Comparison of ENCODE assay signal across 12 cellular contexts in genomic region chr22:28019360-28019759, GRCh38.
DNase-seq lines count a peak whose midpoint lies in the region; ATAC-seq and TF ChIP-seq lines count a peak whose summit lies in the region.
"Had no signal": no experiment of that assay in that cellular context is flagged by ENCODE, and none has a peak within 500 bp of the region (broad histone marks: within the 10 kb centered on the region; RNA-seq: fewer than 3 reads in every experiment).

No MANE protein-coding gene starts in this region.

- H3K18ac ChIP-seq in IMR-90 (ENCODE audit: low read depth, low read length) (no peak overlapping the region), trophoblast cell (ENCODE audit: low read length) (no peak overlapping the region)

- ATAC-seq in IMR-90 (ENCODE audit: low read depth) (no peak), psoas muscle (peak; percentile 91 to 94 (median 93))

- peaks cover 3% of the 10 kb centered on the region for H3K27me3 Mint-ChIP-seq in brain
- no peaks in the 10 kb centered on the region for H3K27me3 Mint-ChIP-seq in activated T-helper 2 cell treated with anti-CD3 and anti-CD28 coated beads, Interferon-gamma antibody, Interleukin-2, Interleukin-4, amounts not matched to agents 10 μg/mL and 5 μg/mL and 100 μg/mL, durations not matched to agents 14 hours and 24 hours and 36 hours (ENCODE audit: low read depth)
- H3K27me3 Mint-ChIP-seq: activated CD4-positive, alpha-beta T cell treated with anti-CD3 and anti-CD28 coated beads, Interleukin-2, amount 10 ng/mL, durations not matched to agents 24 days and 14 days had no signal

- peaks cover 2% of the 10 kb centered on the region; the same call in 1 of the 2 replicates for H3K36me3 ChIP-seq in IMR-90 (ENCODE audit: control insufficient read depth, insufficient read depth, low read length)
- no peaks in the 10 kb centered on the region for H3K36me3 ChIP-seq in psoas muscle (ENCODE audit: insufficient read depth in 1 of 2, low read depth in 1 of 2)
- H3K36me3 ChIP-seq in trophoblast cell (ENCODE audit: control insufficient read depth in 1 of 2, insufficient read depth in 2 of 2, low read length in 2 of 2) = no peaks in the 10 kb centered on the region

- dilution Hi-C loops in IMR-90 (cut with HindIII; ENCODE audit: low sequenced_read_pairs, unreplicated experiment) = no loop called here

- no peaks in the 10 kb centered on the region for H3K79me2 ChIP-seq in trophoblast cell (ENCODE audit: control insufficient read depth, insufficient read depth, low read length, poor library complexity)

- intact Hi-C loops in IMR-90 (cut with micrococcal nuclease) (no loop called here), psoas muscle (cut with DNase I) (no loop called here)
- intact Hi-C loops in activated T-helper 2 cell treated with anti-CD3 and anti-CD28 coated beads, Interferon-gamma antibody, Interleukin-2, Interleukin-4, amounts not matched to agents 10 μg/mL and 5 μg/mL and 100 μg/mL, durations not matched to agents 14 hours and 24 hours and 36 hours (cut with micrococcal nuclease) = no loop called here

- no peak overlapping the region for H2AFZ ChIP-seq in IMR-90 (replicated peaks; ENCODE audit: low read length, poor library complexity)
- no peak overlapping the region for H2AFZ ChIP-seq in trophoblast cell (ENCODE audit: insufficient read depth, low read length, poor library complexity)

- H4K5ac ChIP-seq in IMR-90 (ENCODE audit: low read depth, low read length) = no peak overlapping the region

- no peak for TF ChIP-seq POLR2A in IMR-90 (IDR thresholded peaks at IDR 0.05; ENCODE audit: low read depth, low read length)

- H3K23ac ChIP-seq in IMR-90 (ENCODE audit: low read depth, low read length) (no peak overlapping the region), trophoblast cell (ENCODE audit: low read length) (no peak overlapping the region)

- H3K14ac ChIP-seq in IMR-90 (replicated peaks; ENCODE audit: low read depth, low read length) (no peak overlapping the region), trophoblast cell (ENCODE audit: low read length) (no peak overlapping the region)

- no peak overlapping the region for H3K27ac ChIP-seq in IMR-90 (ENCODE audit: insufficient read depth, low read length)
- peak overlapping the region; percentile 91 for H3K27ac ChIP-seq in psoas muscle
- H3K27ac ChIP-seq in trophoblast cell (ENCODE audit: low read depth, low read length) = no peak overlapping the region
- H3K27ac ChIP-seq: epithelial cell of prostate, HL-60 had no signal

- DNase-seq in COLO668 (lab: John Stamatoyannopoulos, UW; ENCODE audit: unreplicated experiment) = peak; percentile 52
- no peak for DNase-seq in IMR-90
- DNase-seq in psoas muscle = peak; percentile 78 to 93
- no peak for DNase-seq in NCI-H345 (lab: John Stamatoyannopoulos, UW)
- no peak for DNase-seq in activated T-helper 2 cell treated with anti-CD3 and anti-CD28 coated beads, Interferon-gamma antibody, Interleukin-2, Interleukin-4, amounts not matched to agents 10 μg/mL and 5 μg/mL and 100 μg/mL, durations not matched to agents 14 hours and 24 hours and 36 hours (ENCODE audit: low spot score)
- no peak for DNase-seq in DMS153 (lab: John Stamatoyannopoulos, UW)
- no peak for DNase-seq in trophoblast cell
- DNase-seq: NCI-H1436 treated with DMSO at 0.1 percent for 48 hours had no signal

- H3K4me1 ChIP-seq in IMR-90 (ENCODE audit: control insufficient read depth, insufficient read depth, low read length) (peaks cover 13% of the 10 kb centered on the region), psoas muscle (peaks cover 41% of the 10 kb centered on the region), trophoblast cell (ENCODE audit: control insufficient read depth in 1 of 2, insufficient read depth in 2 of 2, low read length in 2 of 2) (peaks cover 0 to 4% of the 10 kb centered on the region in 2 experiments)

- H4K8ac ChIP-seq in IMR-90 (ENCODE audit: low read depth in 2 of 2, low read length in 2 of 2) (no peak overlapping the region), trophoblast cell (ENCODE audit: low read depth, low read length) (no peak overlapping the region)

- no peak overlapping the region for H2BK20ac ChIP-seq in IMR-90 (ENCODE audit: low read depth, low read length)

- in situ Hi-C loops in IMR-90 (cut with MboI; ENCODE audit: low sequenced_read_pairs) = loop anchor here (25.0 kb wide), 1 partner anchor 1257 kb away; no protein-coding TSS in a partner anchor

- TF ChIP-seq CTCF in IMR-90 (conservative IDR thresholded peaks at IDR 0.05; ENCODE audit: low read depth, low read length) = no peak
- no peak for TF ChIP-seq CTCF in brain (conservative IDR thresholded peaks at IDR 0.05)
- no peak for TF ChIP-seq CTCF in psoas muscle (IDR thresholded peaks at IDR 0.05)

- H3K36me3 Mint-ChIP-seq in brain = no peaks in the 10 kb centered on the region
- H3K36me3 Mint-ChIP-seq in activated T-helper 2 cell treated with anti-CD3 and anti-CD28 coated beads, Interferon-gamma antibody, Interleukin-2, Interleukin-4, amounts not matched to agents 10 μg/mL and 5 μg/mL and 100 μg/mL, durations not matched to agents 14 hours and 24 hours and 36 hours (ENCODE audit: low read depth) = no peaks in the 10 kb centered on the region

- H3K4me3 Mint-ChIP-seq in brain = no peak overlapping the region
- H3K4me3 Mint-ChIP-seq in activated T-helper 2 cell treated with anti-CD3 and anti-CD28 coated beads, Interferon-gamma antibody, Interleukin-2, Interleukin-4, amounts not matched to agents 10 μg/mL and 5 μg/mL and 100 μg/mL, durations not matched to agents 14 hours and 24 hours and 36 hours (ENCODE audit: low read depth) = no peak overlapping the region
- H3K4me3 Mint-ChIP-seq: activated CD4-positive, alpha-beta T cell treated with anti-CD3 and anti-CD28 coated beads, Interleukin-2, amount 10 ng/mL, durations not matched to agents 24 days and 14 days had no signal

- H2AK5ac ChIP-seq in IMR-90 (ENCODE audit: low read depth, low read length) = no peak overlapping the region
- H2AK5ac ChIP-seq in trophoblast cell (ENCODE audit: low read length) = no peak overlapping the region

- H3K4ac ChIP-seq in IMR-90 (ENCODE audit: low read depth, low read length) = no peak overlapping the region; the same call in 1 of the 2 replicates
- H3K4ac ChIP-seq in trophoblast cell (ENCODE audit: low read depth, low read length) = no peak overlapping the region

- no peak overlapping the region for H3K56ac ChIP-seq in IMR-90 (ENCODE audit: extremely low read depth, insufficient read depth, low read length)

- H3K27ac Mint-ChIP-seq in brain = peak overlapping the region; percentile 54 to 96 (median 68)
- H3K27ac Mint-ChIP-seq in activated T-helper 2 cell treated with anti-CD3 and anti-CD28 coated beads, Interferon-gamma antibody, Interleukin-2, Interleukin-4, amounts not matched to agents 10 μg/mL and 5 μg/mL and 100 μg/mL, durations not matched to agents 14 hours and 24 hours and 36 hours = no peak overlapping the region
- H3K27ac Mint-ChIP-seq: activated CD4-positive, alpha-beta T cell treated with anti-CD3 and anti-CD28 coated beads, Interleukin-2, amount 10 ng/mL, durations not matched to agents 24 days and 14 days had no signal

- H3K4me1 Mint-ChIP-seq in brain = peaks cover 88% of the 10 kb centered on the region
- no peaks in the 10 kb centered on the region for H3K4me1 Mint-ChIP-seq in activated T-helper 2 cell treated with anti-CD3 and anti-CD28 coated beads, Interferon-gamma antibody, Interleukin-2, Interleukin-4, amounts not matched to agents 10 μg/mL and 5 μg/mL and 100 μg/mL, durations not matched to agents 14 hours and 24 hours and 36 hours (ENCODE audit: low read depth)

- H3K79me1 ChIP-seq in IMR-90 (ENCODE audit: low read depth in 1 of 2, low read length in 2 of 2) (no peaks in the 10 kb centered on the region), trophoblast cell (ENCODE audit: low read length) (no peaks in the 10 kb centered on the region)

- TF ChIP-seq RAD21 in IMR-90 (IDR thresholded peaks at IDR 0.05; ENCODE audit: low read length) = no peak

- H2BK5ac ChIP-seq in IMR-90 (ENCODE audit: low read depth, low read length, poor library complexity, severe bottlenecking) (no peak overlapping the region), trophoblast cell (ENCODE audit: low read depth, low read length, poor library complexity) (no peak overlapping the region)

- no peaks in the 10 kb centered on the region; the same call in 1 of the 2 replicates for H3K9me1 ChIP-seq in IMR-90 (ENCODE audit: insufficient read depth, low read length)

- H3K4me2 ChIP-seq in IMR-90 (ENCODE audit: low read depth, low read length) (no peak overlapping the region), trophoblast cell (ENCODE audit: low read length) (no peak overlapping the region)

- H2BK120ac ChIP-seq in IMR-90 (ENCODE audit: low read depth, low read length) = no peak overlapping the region
- no peak overlapping the region for H2BK120ac ChIP-seq in trophoblast cell (ENCODE audit: insufficient read depth, low read length, poor library complexity)

- H4K91ac ChIP-seq in IMR-90 (ENCODE audit: insufficient read depth, low read depth, low read length) (no peak overlapping the region), trophoblast cell (ENCODE audit: low read depth, low read length) (no peak overlapping the region)

- POLR2A ChIA-PET in IMR-90 (lab: Charles Lee; ENCODE audit: unreplicated experiment) = no interaction called here

- peaks cover 18% of the 10 kb centered on the region for H4K20me1 ChIP-seq in IMR-90 (ENCODE audit: insufficient read depth, low read length)

- H3K27me3 ChIP-seq in IMR-90 (ENCODE audit: control insufficient read depth, insufficient read depth, low read length) (no peaks in the 10 kb centered on the region), psoas muscle (ENCODE audit: insufficient read depth in 3 of 3, low read length in 2 of 3) (no peaks in the 10 kb centered on the region), trophoblast cell (ENCODE audit: insufficient read depth, low read length) (no peaks in the 10 kb centered on the region)

- H3K9me3 ChIP-seq in IMR-90 (ENCODE audit: control insufficient read depth, insufficient read depth, low read length) (no peaks in the 10 kb centered on the region), psoas muscle (no peaks in the 10 kb centered on the region), trophoblast cell (ENCODE audit: insufficient read depth, low read depth, low read length) (no peaks in the 10 kb centered on the region)

- no peak overlapping the region for H2BK15ac ChIP-seq in IMR-90 (ENCODE audit: low read depth, low read length)

- H2AK9ac ChIP-seq in IMR-90 (replicated peaks; ENCODE audit: low read depth, low read length, poor library complexity) = peak overlapping the region; percentile 60

- H3K9ac ChIP-seq in IMR-90 (ENCODE audit: low read depth, low read length) (no peak overlapping the region), trophoblast cell (ENCODE audit: low read length) (no peak overlapping the region)

- H4K12ac ChIP-seq in trophoblast cell (ENCODE audit: low read depth, low read length) = no peak overlapping the region

- no TSS peak for BruUV-seq in IMR-90 (replicated peaks; lab: Mats Ljungman, UMichigan)

- WGBS in IMR-90 (ENCODE audit: extremely low coverage in 2 of 2, insufficient read length in 1 of 2), 2 experiments = no CpG with 5 or more reads among the region's 8 CpGs
- 44 to 66% (median 46%) methylated on average over 8 of the region's 8 CpGs for WGBS in psoas muscle, 3 donors
- no CpG with 5 or more reads among the region's 8 CpGs for WGBS in trophoblast cell (ENCODE audit: extremely low coverage, insufficient coverage, insufficient read length)

- H3K4me3 ChIP-seq in IMR-90 (ENCODE audit: insufficient read depth, low read depth, low read length) (no peak overlapping the region), psoas muscle (no peak overlapping the region), trophoblast cell (ENCODE audit: low read depth, low read length) (no peak overlapping the region)

- CTCF ChIA-PET in IMR-90 (lab: Yijun Ruan, JAX) = interaction anchor here (1.1 to 1.2 kb wide), 5 partner anchors 9 to 421 kb away, joined by 3 read pairs; no protein-coding TSS in a partner anchor

- no peak overlapping the region for H2BK12ac ChIP-seq in trophoblast cell (ENCODE audit: low read length)

- no peaks in the 10 kb centered on the region for H3K9me3 Mint-ChIP-seq in brain
- no peaks in the 10 kb centered on the region for H3K9me3 Mint-ChIP-seq in activated T-helper 2 cell treated with anti-CD3 and anti-CD28 coated beads, Interferon-gamma antibody, Interleukin-2, Interleukin-4, amounts not matched to agents 10 μg/mL and 5 μg/mL and 100 μg/mL, durations not matched to agents 14 hours and 24 hours and 36 hours
- H3K9me3 Mint-ChIP-seq: activated CD4-positive, alpha-beta T cell treated with anti-CD3 and anti-CD28 coated beads, Interleukin-2, amount 10 ng/mL, durations not matched to agents 24 days and 14 days had no signal

Comparison
In these comparisons a context has a peak if more than half of its experiments do, and no peak if none do; other contexts are left out.
1. DNase-seq: peak in COLO668 (single experiment) and psoas muscle (2 of 2); none in IMR-90 (single experiment), NCI-H345 (single experiment), activated T-helper 2 cell treated with anti-CD3 and anti-CD28 coated beads, Interferon-gamma antibody, Interleukin-2, Interleukin-4, amounts not matched to agents 10 μg/mL and 5 μg/mL and 100 μg/mL, durations not matched to agents 14 hours and 24 hours and 36 hours (single experiment), DMS153 (single experiment) and trophoblast cell (0 of 2).